Comparison of ENCODE assay signal across 8 cellular contexts in the genomic region with DNA sequence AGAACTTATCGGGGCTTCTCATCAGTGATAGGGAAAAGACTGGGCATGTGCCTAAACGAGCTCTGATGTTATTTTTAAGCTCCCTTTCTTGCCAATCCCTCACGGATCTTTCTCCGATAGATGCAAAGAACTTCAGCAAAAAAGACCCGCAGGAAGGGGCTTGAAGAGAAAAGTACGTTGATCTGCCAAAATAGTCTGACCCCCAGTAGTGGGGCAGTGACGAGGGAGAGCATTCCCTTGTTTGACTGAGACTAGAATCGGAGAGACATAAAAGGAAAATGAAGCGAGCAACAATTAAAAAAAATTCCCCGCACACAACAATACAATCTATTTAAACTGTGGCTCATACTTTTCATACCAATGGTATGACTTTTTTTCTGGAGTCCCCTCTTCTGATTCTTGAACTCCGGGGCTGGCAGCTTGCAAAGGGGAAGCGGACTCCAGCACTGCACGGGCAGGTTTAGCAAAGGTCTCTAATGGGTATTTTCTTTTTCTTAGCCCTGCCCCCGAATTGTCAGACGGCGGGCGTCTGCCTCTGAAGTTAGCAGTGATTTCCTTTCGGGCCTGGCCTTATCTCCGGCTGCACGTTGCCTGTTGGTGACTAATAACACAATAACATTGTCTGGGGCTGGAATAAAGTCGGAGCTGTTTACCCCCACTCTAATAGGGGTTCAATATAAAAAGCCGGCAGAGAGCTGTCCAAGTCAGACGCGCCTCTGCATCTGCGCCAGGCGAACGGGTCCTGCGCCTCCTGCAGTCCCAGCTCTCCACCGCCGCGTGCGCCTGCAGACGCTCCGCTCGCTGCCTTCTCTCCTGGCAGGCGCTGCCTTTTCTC. TPM values are rescaled to one million over a fixed set of nuclear protein-coding genes. Genes with fewer than 3 reads are reported as not detected.
DNase-seq lines count a peak whose midpoint lies in the region; ATAC-seq and TF ChIP-seq lines count a peak whose summit lies in the region.

A gene (plus strand): TSS at position 707 of the 835 bp plus-strand sequence. CDS start 269 bp downstream, outside the sequence.

- peak; percentile 68 for TF ChIP-seq CTCF in GM06990 (IDR thresholded peaks at IDR 0.05; ENCODE audit: insufficient read depth, low read length, poor library complexity, severe bottlenecking)
- peak in 1 of 2 experiments; percentile 49 for TF ChIP-seq CTCF in brain (conservative IDR thresholded peaks at IDR 0.05)

- no peaks in the 10 kb centered on the region for H3K36me3 Mint-ChIP-seq in brain

- peak within 1 kb of the TSS in 4 of 5 experiments; percentile 2 to 53 (median 13) for H3K27ac Mint-ChIP-seq in brain

- H3K4me1 Mint-ChIP-seq in brain: peaks cover 32% of the 10 kb centered on the region

- no peaks in the 10 kb centered on the region for H3K9me3 ChIP-seq in iPS-18a (ENCODE audit: control insufficient read depth, low read depth, low read length)

- H3K4me3 ChIP-seq in GM06990 (replicated peaks; ENCODE audit: low read depth, low read length) (peak within 1 kb of the TSS; percentile 74), iPS-18a (ENCODE audit: low read length) (peak within 1 kb of the TSS; percentile 71), skeletal muscle cell (ENCODE audit: low read depth, low read length) (peak within 1 kb of the TSS; percentile 60)

- no peaks in the 10 kb centered on the region for H3K9me3 Mint-ChIP-seq in brain

- H3K9ac ChIP-seq in iPS-18a (ENCODE audit: low read length): peak within 1 kb of the TSS; percentile 28

- peak within 1 kb of the TSS; percentile 83 to 93 (median 91) for H3K4me3 Mint-ChIP-seq in brain

- H3K27me3 Mint-ChIP-seq in brain: peaks cover 37% of the 10 kb centered on the region

- DNase-seq in GM06990 (ENCODE audit: extremely low read depth, insufficient read length) (peak; percentile 84), LHCN-M2 (ENCODE audit: low read depth) (peak; percentile 80), T-helper 2 cell (peak in 3 of 5 experiments; percentile 12 to 72 (median 37)), skeletal muscle cell (ENCODE audit: low read depth) (peak; percentile 50), GF-D8 (lab: John Stamatoyannopoulos, UW) (no peak)

- ATAC-seq in GM21825 (IDR thresholded peaks at IDR 0.05; ENCODE audit: unreplicated experiment): peak; percentile 70

- no peaks in the 10 kb centered on the region for H3K27me3 ChIP-seq in GM06990 (replicated peaks; ENCODE audit: control insufficient read depth, insufficient read depth, low read length)
- H3K27me3 ChIP-seq in iPS-18a (ENCODE audit: control insufficient read depth, insufficient read depth, low read length): peaks cover 35% of the 10 kb centered on the region

- H3K27ac ChIP-seq in iPS-18a (ENCODE audit: low read length): no peak within 1 kb of the TSS

- no peaks in the 10 kb centered on the region; the same call in 1 of the 2 replicates for H3K36me3 ChIP-seq in GM06990 (ENCODE audit: control insufficient read depth, insufficient read depth, low read length)
- no peaks in the 10 kb centered on the region for H3K36me3 ChIP-seq in iPS-18a (ENCODE audit: control insufficient read depth, low read depth, low read length)

- peaks cover 15% of the 10 kb centered on the region for H3K4me1 ChIP-seq in iPS-18a (ENCODE audit: control insufficient read depth, low read depth, low read length)

RNA-seq across cellular contexts. Expression of the gene that starts here (rescaled TPM):
- total RNA-seq in LHCN-M2 (2014; rRNA removed): 0.98 and 2.8 TPM in 2 replicates
- polyA plus RNA-seq in LHCN-M2 (2012): 21.9 TPM
- polyA plus RNA-seq in brain (ENCODE audit: insufficient read depth, low read depth, low replicate concordance): 5.1 TPM
